ENCODE assay signal across 24 cellular contexts in the genomic region with DNA sequence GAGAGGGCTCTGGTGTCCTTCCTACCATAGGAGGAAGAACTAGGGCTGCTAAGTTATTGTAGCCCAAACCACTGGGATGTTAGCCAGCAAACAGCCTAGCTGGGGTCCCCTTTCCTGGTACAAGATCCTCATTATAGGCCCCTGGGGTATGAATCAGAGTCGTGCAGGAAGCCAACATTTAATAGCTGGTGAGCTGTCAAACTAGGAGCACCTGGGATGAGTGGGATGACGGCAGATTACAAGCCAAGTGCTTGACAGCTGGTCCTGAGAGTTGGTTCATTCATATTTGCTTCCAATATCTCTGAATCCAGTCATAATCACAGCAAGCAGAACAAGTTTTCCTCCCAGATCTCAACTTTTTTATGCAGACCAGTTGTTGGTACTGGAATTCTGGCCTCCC. TPM values are rescaled to one million over a fixed set of nuclear protein-coding genes. Genes with fewer than 3 reads are reported as not detected.
DNase-seq lines count a peak whose midpoint lies in the region; ATAC-seq, FAIRE-seq and TF ChIP-seq lines count a peak whose summit lies in the region.
"Had no signal": no experiment of that assay in that cellular context is flagged by ENCODE, and none has a peak within 500 bp of the region (broad histone marks: within the 10 kb centered on the region; RNA-seq: fewer than 3 reads in every experiment).

No MANE protein-coding gene starts in this region.

- H3K4me2 ChIP-seq in neural cell (ENCODE audit: low read length), result peak overlapping the region; percentile 19
- H3K4me2 ChIP-seq: BLaER1 treated with 17β-estradiol and CSF1 and Interleukin-3, amounts not matched to agents 10 nM and 100 nM had no signal

- no peaks in the 10 kb centered on the region for H3K79me2 ChIP-seq in neural cell (replicated peaks; ENCODE audit: insufficient read depth, low read length)

- H3K9ac ChIP-seq in neural cell (ENCODE audit: low read length), result no peak overlapping the region
- H3K9ac ChIP-seq: BLaER1 treated with 17β-estradiol and CSF1 and Interleukin-3, amounts not matched to agents 10 nM and 100 nM had no signal

- TF ChIP-seq RAD21 in neural cell (conservative IDR thresholded peaks at IDR 0.05), result no peak

- no peaks in the 10 kb centered on the region for H4K20me1 ChIP-seq in neural cell (ENCODE audit: insufficient read depth)
- H4K20me1 ChIP-seq: BLaER1 treated with 17β-estradiol and CSF1 and Interleukin-3, amounts not matched to agents 10 nM and 100 nM had no signal

- no peaks in the 10 kb centered on the region for H3K4me1 ChIP-seq in vagina

- DNase-seq in DMS79 treated with DMSO at 0.1 percent for 48 hours (lab: John Stamatoyannopoulos, UW) (peak; percentile 67), LHCN-M2 (ENCODE audit: low read depth) (peak; percentile 85), astrocyte of the spinal cord (ENCODE audit: low read depth, low spot score) (peak; percentile 17), vagina (ENCODE audit: extremely low spot score in 2 of 2) (no peak), RCC 7860 (ENCODE audit: low spot score) (no peak)
- DNase-seq: ACHN; Calu3; CD8-positive, alpha-beta T cell; DMS53; MM.1S; NCI-H1048; NCI-H1417 treated with DMSO at 0.1 percent for 48 hours; NCI-H187 treated with DMSO at 0.1 percent for 48 hours; NCI-H2107; NCI-H510A; NK-92 treated with Interleukin-12 subunit alpha and Interleukin-12 subunit beta, amount 100 ng/mL, for 24 hours; RPMI8226; SHP77 had no signal

- H3F3A ChIP-seq in neural cell (ENCODE audit: insufficient read depth, low read length, poor library complexity, severe bottlenecking), result no peaks in the 10 kb centered on the region

- TF ChIP-seq POLR2A in vagina (IDR thresholded peaks at IDR 0.05), result no peak

- TF ChIP-seq CTCF in astrocyte of the spinal cord (IDR thresholded peaks at IDR 0.05; ENCODE audit: low read depth, low read length) (no peak), neural cell (IDR thresholded peaks at IDR 0.05; ENCODE audit: poor library complexity, severe bottlenecking) (no peak), vagina (IDR thresholded peaks at IDR 0.05) (no peak)

- in situ Hi-C loops in astrocyte of the spinal cord (cut with HindIII; ENCODE audit: low sequenced_read_pairs), result no loop called here

- H3K27ac ChIP-seq in neural cell (ENCODE audit: low read length) (no peak overlapping the region), vagina (no peak overlapping the region)
- H3K27ac ChIP-seq: BLaER1 treated with 17β-estradiol and CSF1 and Interleukin-3, amounts not matched to agents 10 nM and 100 nM had no signal

- no peak for TF ChIP-seq EP300 in neural cell (conservative IDR thresholded peaks at IDR 0.05; ENCODE audit: poor library complexity, severe bottlenecking)

- no peaks in the 10 kb centered on the region for H3K9me2 ChIP-seq in neural cell (ENCODE audit: insufficient read depth, low read length)

- FAIRE-seq in RCC 7860 (lab: Jason Lieb, UNC), result no peak
- FAIRE-seq: GM19239, H1 had no signal

- no peaks in the 10 kb centered on the region for H3K27me3 ChIP-seq in neural cell (ENCODE audit: insufficient read depth, low read depth, low read length)
- H3K27me3 ChIP-seq in vagina, result no peaks in the 10 kb centered on the region
- H3K27me3 ChIP-seq: BLaER1 treated with 17β-estradiol and CSF1 and Interleukin-3, amounts not matched to agents 10 nM and 100 nM had no signal

- no peak for ATAC-seq in HG03045 (IDR thresholded peaks at IDR 0.05; ENCODE audit: unreplicated experiment)
- ATAC-seq in GM19397 (IDR thresholded peaks at IDR 0.05; ENCODE audit: unreplicated experiment), result no peak
- ATAC-seq: CD8-positive, alpha-beta T cell had no signal

- H3K36me3 ChIP-seq in neural cell (ENCODE audit: insufficient read depth, low read length), result no peaks in the 10 kb centered on the region
- H3K36me3 ChIP-seq in vagina, result no peaks in the 10 kb centered on the region

- no peaks in the 10 kb centered on the region for H3K9me3 ChIP-seq in neural cell (ENCODE audit: low read length)
- no peaks in the 10 kb centered on the region for H3K9me3 ChIP-seq in vagina

- no peak overlapping the region for H2AFZ ChIP-seq in neural cell (ENCODE audit: low read depth, low read length)

- intact Hi-C loops in vagina (cut with DNase I), result no loop called here

- no peak overlapping the region for H3K4me3 ChIP-seq in astrocyte of the spinal cord (ENCODE audit: low read depth, low read length)
- H3K4me3 ChIP-seq in neural cell (ENCODE audit: low read length), result peak overlapping the region; percentile 12
- H3K4me3 ChIP-seq in vagina, result no peak overlapping the region
- H3K4me3 ChIP-seq: BLaER1 treated with 17β-estradiol and CSF1 and Interleukin-3, amounts not matched to agents 10 nM and 100 nM had no signal

TF ChIP-seq in neural cell, 6 proteins besides CTCF, POLR2A, EP300 and RAD21:
- TF ChIP-seq TAF1 (IDR thresholded peaks at IDR 0.05; ENCODE audit: low read depth) (no peak), SMC3 (conservative IDR thresholded peaks at IDR 0.05; ENCODE audit: poor library complexity) (no peak), POLR2AphosphoS5 (IDR thresholded peaks at IDR 0.05) (no peak), REST (IDR thresholded peaks at IDR 0.05; ENCODE audit: borderline replicate concordance) (no peak), EZH2 (IDR thresholded peaks at IDR 0.05; ENCODE audit: borderline replicate concordance, insufficient read depth, low read length, poor library complexity, severe bottlenecking) (no peak), MXI1 (conservative IDR thresholded peaks at IDR 0.05; ENCODE audit: poor library complexity, severe bottlenecking) (no peak)

RNA-seq across cellular contexts. Expression of gene DNAJB12, which starts 25.1 kb away (rescaled TPM):
- 74.8 and 87.5 TPM in 2 replicates for total RNA-seq in LHCN-M2 (2014; rRNA removed)
- polyA plus RNA-seq in LHCN-M2 (2012), result 51.5 TPM
- 20.1 and 24.5 TPM in 2 replicates for polyA plus RNA-seq in neural cell
- polyA minus RNA-seq in neural cell, result 27.1 and 29.0 TPM in 2 replicates
- 29.7 TPM for total RNA-seq in vagina

Comparison
In these comparisons a context has a peak if more than half of its experiments do, and no peak if none do; other contexts are left out.
1. DNase-seq: peak in DMS79 treated with DMSO at 0.1 percent for 48 hours (single experiment), LHCN-M2 (single experiment) and astrocyte of the spinal cord (single experiment); none in vagina (0 of 2) and RCC 7860 (single experiment).